In the genomic region with DNA sequence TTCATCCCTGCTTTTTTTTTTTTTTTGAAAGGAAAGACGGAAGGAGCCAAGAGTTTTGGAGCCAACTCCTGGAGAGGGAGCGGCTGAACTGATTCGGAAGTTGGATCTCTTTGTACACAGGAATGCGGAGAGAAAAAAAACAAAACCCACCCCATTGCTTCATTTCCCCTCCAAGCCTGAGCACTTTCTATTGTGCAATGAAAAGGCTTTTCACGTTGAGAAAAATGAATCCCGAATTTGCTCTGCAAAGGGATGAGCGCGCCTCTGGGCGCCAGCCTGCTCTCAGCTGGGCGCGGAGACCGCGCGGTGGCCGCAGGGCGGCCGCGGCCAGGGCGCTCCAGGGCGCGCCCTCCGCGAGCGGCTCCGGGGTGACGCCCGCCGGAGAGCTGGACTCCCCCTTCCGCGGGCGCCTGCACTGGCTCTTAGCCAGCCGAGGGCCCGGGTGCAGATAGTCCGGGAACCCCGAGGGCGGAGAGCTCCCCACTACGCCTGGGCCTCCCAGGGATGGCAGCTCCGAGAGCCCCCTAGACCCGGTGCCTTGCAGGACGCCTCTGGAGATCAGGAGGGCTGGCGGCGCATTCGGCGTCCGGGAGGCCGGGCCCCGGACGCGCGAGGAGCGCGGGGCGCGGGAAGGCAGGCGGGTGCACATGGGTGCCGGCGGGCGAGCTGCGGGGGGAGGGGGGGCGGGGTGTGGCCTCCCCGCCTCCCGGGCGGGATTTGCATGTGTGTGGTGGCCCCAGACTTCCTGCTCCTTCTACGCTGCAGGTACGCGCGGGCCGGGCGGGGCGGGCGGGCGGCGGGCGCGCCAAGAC, we compare ENCODE assay signal across 8 cellular contexts. TPM values are rescaled to one million over a fixed set of nuclear protein-coding genes. Genes with fewer than 3 reads are reported as not detected.
DNase-seq lines count a peak whose midpoint lies in the region; ATAC-seq and TF ChIP-seq lines count a peak whose summit lies in the region.

A gene (plus strand): TSS at position 739 of the 812 bp plus-strand sequence. CDS start 281 bp downstream, outside the sequence.

- H3K4me3 ChIP-seq in HUES48 (ENCODE audit: low read depth, low read length) (peak within 1 kb of the TSS; percentile 79), adipocyte (ENCODE audit: low read length) (peak within 1 kb of the TSS; percentile 86), hepatocyte (peak within 1 kb of the TSS; percentile 66), skin epidermis (peak within 1 kb of the TSS; percentile 61 to 88 (median 85))

- peaks cover 20% of the 10 kb centered on the region for H3K79me2 ChIP-seq in hepatocyte

- H3K9me3 ChIP-seq in HUES48 (ENCODE audit: control insufficient read depth, insufficient read depth, low read length) (no peaks in the 10 kb centered on the region), adipocyte (ENCODE audit: control insufficient read depth, low read length) (no peaks in the 10 kb centered on the region), hepatocyte (ENCODE audit: low read depth) (no peaks in the 10 kb centered on the region)

- peak within 1 kb of the TSS; percentile 50 for H2AFZ ChIP-seq in hepatocyte

- under 1% methylated on average over 58 of the region's 75 CpGs for WGBS in hepatocyte (ENCODE audit: low lambda C conversion rate, missing lambda C conversion rate)

- H3K4me1 ChIP-seq in HUES48 (ENCODE audit: control insufficient read depth, insufficient read depth, low read length) (peaks cover 26% of the 10 kb centered on the region), adipocyte (ENCODE audit: control insufficient read depth, insufficient read depth, low read length) (peaks cover 32% of the 10 kb centered on the region), hepatocyte (ENCODE audit: insufficient read depth) (no peaks in the 10 kb centered on the region)

- DNase-seq in CD1c-positive myeloid dendritic cell (ENCODE audit: extremely low spot score) (peak; percentile 73), T follicular helper cell (ENCODE audit: low read depth) (peak; percentile 69), adipocyte (ENCODE audit: low read depth) (peak; percentile 76), hepatocyte (ENCODE audit: low spot score) (peak; percentile 78)

- H4K20me1 ChIP-seq in hepatocyte (ENCODE audit: insufficient read depth, poor library complexity, severe bottlenecking): no peaks in the 10 kb centered on the region

- TF ChIP-seq CTCF in hepatocyte (IDR thresholded peaks at IDR 0.05; ENCODE audit: poor library complexity): no peak

- H3K27me3 ChIP-seq in HUES48 (ENCODE audit: control insufficient read depth, insufficient read depth, low read length): peaks cover 25% of the 10 kb centered on the region
- H3K27me3 ChIP-seq in adipocyte (replicated peaks; ENCODE audit: control insufficient read depth, insufficient read depth, low read length): no peaks in the 10 kb centered on the region
- H3K27me3 ChIP-seq in hepatocyte: no peaks in the 10 kb centered on the region

- H3K9me2 ChIP-seq in hepatocyte (replicated peaks; ENCODE audit: insufficient read depth): no peaks in the 10 kb centered on the region

- H3K27ac ChIP-seq in HUES48 (ENCODE audit: low read depth, low read length) (peak within 1 kb of the TSS; percentile 57), hepatocyte (peak within 1 kb of the TSS; percentile 95), skin epidermis (peak within 1 kb of the TSS; percentile 79 to 99 (median 92))

- peak within 1 kb of the TSS; percentile 95 for H3K4me2 ChIP-seq in hepatocyte

- H3K36me3 ChIP-seq in HUES48 (ENCODE audit: control insufficient read depth, insufficient read depth, low read length) (0 out of 2 replicates have a peak, but pooled peaks cover 9% of the 10 kb centered on the region), adipocyte (ENCODE audit: control insufficient read depth, insufficient read depth, low read length, severe bottlenecking) (no peaks in the 10 kb centered on the region), hepatocyte (replicated peaks; ENCODE audit: insufficient read depth, low read depth) (no peaks in the 10 kb centered on the region)

- H3K9ac ChIP-seq in HUES48 (ENCODE audit: low read depth, low read length): peak within 1 kb of the TSS; percentile 46
- peak within 1 kb of the TSS; percentile 94 for H3K9ac ChIP-seq in adipocyte (ENCODE audit: low read length)

- peak; percentile 63 for ATAC-seq in GM19455 (IDR thresholded peaks at IDR 0.05; ENCODE audit: unreplicated experiment)
- ATAC-seq in GM18861 (IDR thresholded peaks at IDR 0.05; ENCODE audit: unreplicated experiment): no peak

RNA-seq across cellular contexts. Expression of the gene that starts here (rescaled TPM):
- total RNA-seq in hepatocyte: 27.3 and 39.6 TPM in 2 replicates
- polyA plus RNA-seq in hepatocyte: 14.8 and 16.5 TPM in 2 replicates
